Comparison of ENCODE assay signal across 1 cellular context in the genomic region with DNA sequence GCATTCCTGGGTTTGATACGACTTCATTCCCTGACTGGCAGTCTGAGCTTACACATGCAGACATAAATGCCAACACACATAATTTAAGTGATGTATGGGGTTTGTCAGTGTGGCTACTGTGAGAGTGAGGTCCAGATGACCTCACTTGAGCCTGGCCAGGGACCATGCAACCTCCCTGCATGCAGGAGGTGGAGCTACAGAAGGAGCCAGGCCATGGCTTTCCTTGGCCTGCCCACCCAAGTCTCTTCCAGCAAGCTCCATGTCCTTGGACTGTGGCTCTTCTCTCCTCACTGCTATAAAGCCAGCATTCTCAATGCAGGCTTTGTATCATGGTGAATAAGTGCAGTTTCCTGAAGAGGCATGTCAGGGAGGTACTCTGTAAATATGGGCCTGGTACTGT.
TF ChIP-seq lines count a peak whose summit lies in the region.

No MANE protein-coding gene starts in this region.

TF ChIP-seq in WTC11, 78 proteins besides CTCF, POLR2A, EP300 and RAD21 (continued from another document):
- TF ChIP-seq, protein P1, sequence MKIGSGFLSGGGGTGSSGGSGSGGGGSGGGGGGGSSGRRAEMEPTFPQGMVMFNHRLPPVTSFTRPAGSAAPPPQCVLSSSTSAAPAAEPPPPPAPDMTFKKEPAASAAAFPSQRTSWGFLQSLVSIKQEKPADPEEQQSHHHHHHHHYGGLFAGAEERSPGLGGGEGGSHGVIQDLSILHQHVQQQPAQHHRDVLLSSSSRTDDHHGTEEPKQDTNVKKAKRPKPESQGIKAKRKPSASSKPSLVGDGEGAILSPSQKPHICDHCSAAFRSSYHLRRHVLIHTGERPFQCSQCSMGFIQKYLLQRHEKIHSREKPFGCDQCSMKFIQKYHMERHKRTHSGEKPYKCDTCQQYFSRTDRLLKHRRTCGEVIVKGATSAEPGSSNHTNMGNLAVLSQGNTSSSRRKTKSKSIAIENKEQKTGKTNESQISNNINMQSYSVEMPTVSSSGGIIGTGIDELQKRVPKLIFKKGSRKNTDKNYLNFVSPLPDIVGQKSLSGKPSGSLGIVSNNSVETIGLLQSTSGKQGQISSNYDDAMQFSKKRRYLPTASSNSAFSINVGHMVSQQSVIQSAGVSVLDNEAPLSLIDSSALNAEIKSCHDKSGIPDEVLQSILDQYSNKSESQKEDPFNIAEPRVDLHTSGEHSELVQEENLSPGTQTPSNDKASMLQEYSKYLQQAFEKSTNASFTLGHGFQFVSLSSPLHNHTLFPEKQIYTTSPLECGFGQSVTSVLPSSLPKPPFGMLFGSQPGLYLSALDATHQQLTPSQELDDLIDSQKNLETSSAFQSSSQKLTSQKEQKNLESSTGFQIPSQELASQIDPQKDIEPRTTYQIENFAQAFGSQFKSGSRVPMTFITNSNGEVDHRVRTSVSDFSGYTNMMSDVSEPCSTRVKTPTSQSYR (CRISPR knock-in tag; IDR thresholded peaks at IDR 0.05), result no peak
- TF ChIP-seq TCF7 (CRISPR knock-in tag; IDR thresholded peaks at IDR 0.05; ENCODE audit: low read depth) (no peak), JUN (CRISPR knock-in tag; IDR thresholded peaks at IDR 0.05) (no peak), ZNF219 (CRISPR knock-in tag; IDR thresholded peaks at IDR 0.05; ENCODE audit: borderline replicate concordance) (no peak), ZNF512 (CRISPR knock-in tag; IDR thresholded peaks at IDR 0.05; ENCODE audit: borderline replicate concordance) (no peak), ARID4B (CRISPR knock-in tag; IDR thresholded peaks at IDR 0.05; ENCODE audit: borderline replicate concordance) (no peak), NR1H2 (CRISPR knock-in tag; IDR thresholded peaks at IDR 0.05) (no peak), ZNF232 (CRISPR knock-in tag; IDR thresholded peaks at IDR 0.05) (no peak), ZNF416 (CRISPR knock-in tag; IDR thresholded peaks at IDR 0.05) (no peak)
- TF ChIP-seq, protein P2, sequence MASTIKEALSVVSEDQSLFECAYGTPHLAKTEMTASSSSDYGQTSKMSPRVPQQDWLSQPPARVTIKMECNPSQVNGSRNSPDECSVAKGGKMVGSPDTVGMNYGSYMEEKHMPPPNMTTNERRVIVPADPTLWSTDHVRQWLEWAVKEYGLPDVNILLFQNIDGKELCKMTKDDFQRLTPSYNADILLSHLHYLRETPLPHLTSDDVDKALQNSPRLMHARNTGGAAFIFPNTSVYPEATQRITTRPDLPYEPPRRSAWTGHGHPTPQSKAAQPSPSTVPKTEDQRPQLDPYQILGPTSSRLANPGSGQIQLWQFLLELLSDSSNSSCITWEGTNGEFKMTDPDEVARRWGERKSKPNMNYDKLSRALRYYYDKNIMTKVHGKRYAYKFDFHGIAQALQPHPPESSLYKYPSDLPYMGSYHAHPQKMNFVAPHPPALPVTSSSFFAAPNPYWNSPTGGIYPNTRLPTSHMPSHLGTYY (CRISPR knock-in tag; IDR thresholded peaks at IDR 0.05), result no peak
